Comparison of ENCODE assay signal across 29 cellular contexts in the genomic region with DNA sequence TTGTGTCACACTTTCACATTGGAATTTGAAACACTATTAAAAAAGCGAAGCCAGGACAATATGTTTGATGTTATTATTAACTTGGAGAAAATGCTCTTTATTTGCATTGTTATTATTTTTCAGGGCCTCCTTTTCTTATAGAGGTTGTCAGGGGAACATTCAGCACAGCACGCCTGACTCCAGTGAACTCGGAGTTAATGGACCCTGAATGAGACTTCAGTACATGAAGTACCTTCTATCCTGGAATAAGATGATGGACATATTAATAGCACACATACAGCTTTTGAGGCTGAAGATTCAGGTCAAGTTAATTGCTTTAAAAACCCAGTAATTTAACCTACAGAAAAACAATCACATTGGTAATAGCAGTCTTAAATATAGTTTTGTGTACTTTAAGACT.
"Had no signal": no experiment of that assay in that cellular context is flagged by ENCODE, and none has a peak within 500 bp of the region (broad histone marks: within the 10 kb centered on the region; RNA-seq: fewer than 3 reads in every experiment).

No MANE protein-coding gene starts in this region.

- H3K27ac Mint-ChIP-seq: activated CD4-positive, alpha-beta memory T cell treated with anti-CD3 and anti-CD28 coated beads, Interleukin-2, amount 10 ng/mL, durations not matched to agents 7 days and 5 days; activated CD4-positive, alpha-beta T cell treated with anti-CD3 and anti-CD28 coated beads, Interleukin-2, amount 10 ng/mL, durations not matched to agents 7 days and 5 days; activated naive CD4-positive, alpha-beta T cell treated with anti-CD3 and anti-CD28 coated beads, Interleukin-2, amount 10 ng/mL, durations not matched to agents 7 days and 5 days; activated naive CD4-positive, alpha-beta T cell treated with anti-CD3 and anti-CD28 coated beads, Interleukin-2, amount 50 U/mL, for 72 hours; activated naive CD8-positive, alpha-beta T cell treated with anti-CD3 and anti-CD28 coated beads, Interleukin-2, amount 10 ng/mL, durations not matched to agents 7 days and 5 days; activated T-cell treated with anti-CD3 and anti-CD28 coated beads, Interleukin-2, amount 50 U/mL, for 24 hours; activated T-cell treated with anti-CD3 and anti-CD28 coated beads, Interleukin-2, amount 50 U/mL, for 72 hours; brain; T-helper 2 cell treated with Interferon-gamma antibody and Interleukin-4, amounts not matched to agents 5 μg/mL and 100 μg/mL, for 36 hours; WTC11 had no signal

- DNase-seq: activated CD4-positive, alpha-beta memory T cell treated with anti-CD3 and anti-CD28 coated beads, Interleukin-2, amount 10 ng/mL, durations not matched to agents 7 days and 5 days; activated CD4-positive, alpha-beta T cell treated with anti-CD3 and anti-CD28 coated beads for 1 hour; activated CD4-positive, alpha-beta T cell treated with anti-CD3 and anti-CD28 coated beads for 4 hours; activated CD4-positive, alpha-beta T cell treated with anti-CD3 and anti-CD28 coated beads, Interleukin-2, amount 10 ng/mL, durations not matched to agents 7 days and 5 days; activated CD4-positive, alpha-beta T cell treated with anti-CD3 and anti-CD28 coated beads, Interleukin-2, amount 50 U/mL, for 4 hours; activated CD8-positive, alpha-beta memory T cell treated with anti-CD3 and anti-CD28 coated beads, Interleukin-2, amount 50 U/mL, for 48 hours; activated gamma-delta T cell; activated naive CD4-positive, alpha-beta T cell; activated naive CD4-positive, alpha-beta T cell treated with anti-CD3 and anti-CD28 coated beads, Interleukin-2, amount 10 ng/mL, durations not matched to agents 7 days and 5 days; activated naive CD8-positive, alpha-beta T cell treated with anti-CD3 and anti-CD28 coated beads, Interleukin-2, amount 10 ng/mL, durations not matched to agents 7 days and 5 days; activated T-cell treated with anti-CD3 and anti-CD28 coated beads for 4 hours; activated T-cell treated with anti-CD3 and anti-CD28 coated beads, Interleukin-2, amount 50 U/mL, for 24 hours; activated T-cell treated with anti-CD3 and anti-CD28 coated beads, Interleukin-2, amount 50 U/mL, for 72 hours; central memory CD4-positive, alpha-beta T cell; cerebellar nuclear complex; colonic mucosa; effector CD8-positive, alpha-beta T cell; esophagus squamous epithelium; head of caudate nucleus; hippocampal formation had no signal

- H3K27me3 Mint-ChIP-seq: activated CD4-positive, alpha-beta memory T cell treated with anti-CD3 and anti-CD28 coated beads, Interleukin-2, amount 10 ng/mL, durations not matched to agents 7 days and 5 days; activated CD4-positive, alpha-beta T cell treated with anti-CD3 and anti-CD28 coated beads, Interleukin-2, amount 10 ng/mL, durations not matched to agents 7 days and 5 days; activated naive CD4-positive, alpha-beta T cell treated with anti-CD3 and anti-CD28 coated beads, Interleukin-2, amount 10 ng/mL, durations not matched to agents 7 days and 5 days; activated naive CD8-positive, alpha-beta T cell treated with anti-CD3 and anti-CD28 coated beads, Interleukin-2, amount 10 ng/mL, durations not matched to agents 7 days and 5 days; activated T-cell treated with anti-CD3 and anti-CD28 coated beads, Interleukin-2, amount 50 U/mL, for 24 hours; brain had no signal

- H3K36me3 Mint-ChIP-seq: activated naive CD4-positive, alpha-beta T cell treated with anti-CD3 and anti-CD28 coated beads, Interleukin-2, amount 10 ng/mL, durations not matched to agents 7 days and 5 days; activated naive CD4-positive, alpha-beta T cell treated with anti-CD3 and anti-CD28 coated beads, Interleukin-2, amount 50 U/mL, for 72 hours; activated naive CD8-positive, alpha-beta T cell treated with anti-CD3 and anti-CD28 coated beads, Interleukin-2, amount 10 ng/mL, durations not matched to agents 7 days and 5 days; brain; WTC11 had no signal

- ATAC-seq: activated naive CD4-positive, alpha-beta T cell treated with anti-CD3 and anti-CD28 coated beads, Interleukin-2, amount 50 U/mL, for 72 hours; activated T-cell treated with anti-CD3 and anti-CD28 coated beads, Interleukin-2, amount 50 U/mL, for 72 hours; WTC11 had no signal

- FAIRE-seq: endometrium, endothelial cell of umbilical vein, frontal cortex had no signal

- H3K9me3 ChIP-seq: ascending aorta, breast epithelium, colonic mucosa, esophagus squamous epithelium had no signal

- H3K4me1 Mint-ChIP-seq: activated CD4-positive, alpha-beta memory T cell treated with anti-CD3 and anti-CD28 coated beads, Interleukin-2, amount 10 ng/mL, durations not matched to agents 7 days and 5 days; activated CD4-positive, alpha-beta T cell treated with anti-CD3 and anti-CD28 coated beads, Interleukin-2, amount 10 ng/mL, durations not matched to agents 7 days and 5 days; activated naive CD4-positive, alpha-beta T cell treated with anti-CD3 and anti-CD28 coated beads, Interleukin-2, amount 10 ng/mL, durations not matched to agents 7 days and 5 days; activated naive CD8-positive, alpha-beta T cell treated with anti-CD3 and anti-CD28 coated beads, Interleukin-2, amount 10 ng/mL, durations not matched to agents 7 days and 5 days had no signal

- H3K4me3 Mint-ChIP-seq: activated CD4-positive, alpha-beta memory T cell treated with anti-CD3 and anti-CD28 coated beads, Interleukin-2, amount 10 ng/mL, durations not matched to agents 7 days and 5 days; activated CD4-positive, alpha-beta T cell treated with anti-CD3 and anti-CD28 coated beads, Interleukin-2, amount 10 ng/mL, durations not matched to agents 7 days and 5 days; activated naive CD4-positive, alpha-beta T cell treated with anti-CD3 and anti-CD28 coated beads, Interleukin-2, amount 10 ng/mL, durations not matched to agents 7 days and 5 days; activated naive CD8-positive, alpha-beta T cell treated with anti-CD3 and anti-CD28 coated beads, Interleukin-2, amount 10 ng/mL, durations not matched to agents 7 days and 5 days; activated T-cell treated with anti-CD3 and anti-CD28 coated beads, Interleukin-2, amount 50 U/mL, for 24 hours; activated T-cell treated with anti-CD3 and anti-CD28 coated beads, Interleukin-2, amount 50 U/mL, for 72 hours; brain; T-helper 2 cell treated with Interferon-gamma antibody and Interleukin-4, amounts not matched to agents 5 μg/mL and 100 μg/mL, for 36 hours; WTC11 had no signal
